Comparison of ENCODE assay signal across 8 cellular contexts in genomic region chr12:106139422-106140141, GRCh38. TPM values are rescaled to one million over a fixed set of nuclear protein-coding genes. Genes with fewer than 3 reads are reported as not detected.
DNase-seq lines count a peak whose midpoint lies in the region; ATAC-seq and TF ChIP-seq lines count a peak whose summit lies in the region.

No MANE protein-coding gene starts in this region.

- H3K36me3 ChIP-seq in esophagus muscularis mucosa (no peaks in the 10 kb centered on the region), mucosa of descending colon (ENCODE audit: low read depth) (no peaks in the 10 kb centered on the region), thymus (ENCODE audit: control insufficient read depth, insufficient read depth) (no peaks in the 10 kb centered on the region)

- no peaks in the 10 kb centered on the region for H3K9me3 Mint-ChIP-seq in T-cell

- peaks cover 23 to 67% (median 57%) of the 10 kb centered on the region in 4 donors for H3K4me1 ChIP-seq in esophagus muscularis mucosa
- H3K4me1 ChIP-seq in mucosa of descending colon (ENCODE audit: low read depth), result peaks cover 7% of the 10 kb centered on the region
- no peaks in the 10 kb centered on the region for H3K4me1 ChIP-seq in thymus (ENCODE audit: control insufficient read depth, insufficient read depth, low read length)

- no peak overlapping the region for H3K27ac Mint-ChIP-seq in T-cell

- peak overlapping the region; percentile 73 to 86 (median 80) for H3K4me3 ChIP-seq in esophagus muscularis mucosa
- peak overlapping the region; percentile 45 for H3K4me3 ChIP-seq in mucosa of descending colon
- H3K4me3 ChIP-seq in thymus (ENCODE audit: low read length), result peak overlapping the region; percentile 52

- H3K9me3 ChIP-seq in esophagus muscularis mucosa (no peaks in the 10 kb centered on the region), mucosa of descending colon (no peaks in the 10 kb centered on the region), thymus (ENCODE audit: control insufficient read depth) (peaks cover 1% of the 10 kb centered on the region)

- peak; percentile 66 for TF ChIP-seq POLR2A in esophagus muscularis mucosa (IDR thresholded peaks at IDR 0.05; ENCODE audit: low read depth)

- H3K4me3 Mint-ChIP-seq in T-cell, result peak overlapping the region in 2 of 3 donors; percentile 14 to 67

- H3K27me3 Mint-ChIP-seq in T-cell, result peaks cover 65 to 66% of the 10 kb centered on the region in 2 donors

- H3K4me1 Mint-ChIP-seq in T-cell, result peaks cover 18 to 27% (median 19%) of the 10 kb centered on the region in 3 donors

- in situ Hi-C loops in Caki2 (cut with HindIII; ENCODE audit: low pct_unique_long_range_greater_than_20kb, low sequenced_read_pairs), result no loop called here

- POLR2A ChIA-PET in T-cell (lab: Charles Lee), result no interaction called here

- no peaks in the 10 kb centered on the region for H3K36me3 Mint-ChIP-seq in T-cell

- peak overlapping the region; percentile 87 to 96 (median 93) for H3K27ac ChIP-seq in esophagus muscularis mucosa (replicated peaks in 1 of 4)
- H3K27ac ChIP-seq in thymus (ENCODE audit: low read depth), result peak overlapping the region; percentile 84

- no peak for TF ChIP-seq EP300 in esophagus muscularis mucosa (IDR thresholded peaks at IDR 0.05)

- DNase-seq in Caki2 (ENCODE audit: low read depth) (peak; percentile 79), HuH-7 (ENCODE audit: low spot score) (peak; percentile 76), T-cell (peak in 1 of 34 experiments; percentile 6), esophagus muscularis mucosa (ENCODE audit: extremely low spot score) (no peak), mucosa of descending colon (peak; percentile 78 to 83 (median 82)), NCI-H1048 (lab: John Stamatoyannopoulos, UW) (no peak)

- CTCF ChIA-PET in T-cell (lab: Charles Lee), result interaction anchor here (0.6 to 0.9 kb wide), 3 partner anchors 14 to 1782 kb away, joined by 3 to 8 read pairs (median 4); no protein-coding TSS in a partner anchor

- H3K27me3 ChIP-seq in esophagus muscularis mucosa, result peaks cover 0 to 14% (median 0%) of the 10 kb centered on the region in 4 donors
- H3K27me3 ChIP-seq in thymus (ENCODE audit: control insufficient read depth, insufficient read depth), result peaks cover 55% of the 10 kb centered on the region

- TF ChIP-seq CTCF in esophagus muscularis mucosa (IDR thresholded peaks at IDR 0.05) (no peak), mucosa of descending colon (IDR thresholded peaks at IDR 0.05) (no peak)

- intact Hi-C loops in esophagus muscularis mucosa (cut with DNase I) (loop anchor here (5.0 kb wide), 1 partner anchor 717 kb away; no protein-coding TSS in a partner anchor), mucosa of descending colon (cut with DNase I, micrococcal nuclease) (loop anchor here (5.0 to 10.0 kb wide), 6 partner anchors 105 to 717 kb away; no protein-coding TSS in a partner anchor)

- WGBS in esophagus muscularis mucosa, result 33% methylated on average over 9 of the region's 66 CpGs
- 5% methylated on average over 66 of the region's 66 CpGs for WGBS in thymus

- ATAC-seq in T-cell (replicated peaks in 1 of 4), result peak in 3 of 4 experiments; percentile 6 to 25 (median 19)
- peak; percentile 88 for ATAC-seq in mucosa of descending colon
- ATAC-seq in GM19324 (IDR thresholded peaks at IDR 0.05; ENCODE audit: low FRiP score, unreplicated experiment), result no peak

RNA-seq across cellular contexts. Expression of gene NUAK1, which starts 0.8 kb away (rescaled TPM):
- total RNA-seq in Caki2 (2014; rRNA removed; shearing (Covaris generic); ENCODE audit: low replicate concordance), result 3.7 and 5.4 TPM in 2 replicates
- total RNA-seq in T-cell (under 1 TPM; 0.25 to 0.50 (median 0.30) TPM), esophagus muscularis mucosa (10 to 100 TPM in 2 of 4 donors, 1 to 10 TPM in 2; 7.1 to 19.8 (median 10.7) TPM), mucosa of descending colon (1 to 10 TPM; 4.9 to 6.8 (median 5.4) TPM)
- 4.3 TPM for polyA plus RNA-seq in thymus

Comparison
In these comparisons a context has a peak if more than half of its experiments do, and no peak if none do; other contexts are left out.
1. DNase-seq: peak in Caki2 (single experiment), HuH-7 (single experiment) and mucosa of descending colon (3 of 3); none in esophagus muscularis mucosa (single experiment) and NCI-H1048 (single experiment).
2. Peak in every context shown above with its lines, with median percentiles within 50 percentile points of each other: H3K4me3 ChIP-seq.